8 cellular contexts compared by ENCODE assay signal in genomic region chrX:44244008-44244407, GRCh38.
A peak's percentile ranks its signal among the peaks of the same experiment; 100 is the strongest.
DNase-seq lines count a peak whose midpoint lies in the region; ATAC-seq and TF ChIP-seq lines count a peak whose summit lies in the region.

No MANE protein-coding gene starts in this region.

- H3K4me3 Mint-ChIP-seq in CD8-positive, alpha-beta T cell = no peak overlapping the region

- no peak overlapping the region for H3K27ac ChIP-seq in CD8-positive, alpha-beta T cell (ENCODE audit: low read depth, low read length)
- H3K27ac ChIP-seq in WERI-Rb-1 = no peak overlapping the region

- H3K4me3 ChIP-seq in CD8-positive, alpha-beta T cell (ENCODE audit: low read depth, low read length) = no peak overlapping the region
- no peak overlapping the region for H3K4me3 ChIP-seq in WERI-Rb-1 (ENCODE audit: low read depth, low read length)

- H3K4me1 Mint-ChIP-seq in CD8-positive, alpha-beta T cell (ENCODE audit: low read depth) = peaks cover 28% of the 10 kb centered on the region

- CTCF ChIA-PET in CD8-positive, alpha-beta T cell (lab: Charles Lee) = interaction anchor here (0.7 to 3.4 kb wide), 24 partner anchors 10 to 826 kb away, joined by 3 to 39 read pairs (median 4); no protein-coding TSS in a partner anchor

- no peaks in the 10 kb centered on the region for H3K36me3 ChIP-seq in CD8-positive, alpha-beta T cell (ENCODE audit: insufficient read depth, low read length)
- H3K36me3 ChIP-seq in WERI-Rb-1 = no peaks in the 10 kb centered on the region

- no peaks in the 10 kb centered on the region for H3K36me3 Mint-ChIP-seq in CD8-positive, alpha-beta T cell

- peaks cover 15% of the 10 kb centered on the region for H3K4me1 ChIP-seq in CD8-positive, alpha-beta T cell (ENCODE audit: insufficient read depth, low read length)

- peak; percentile 62 for TF ChIP-seq CTCF in CD8-positive, alpha-beta T cell (IDR thresholded peaks at IDR 0.05)
- 0 out of 2 replicates have a peak, but pooled peaks have one; percentile 15 for TF ChIP-seq CTCF in WERI-Rb-1 (IDR thresholded peaks at IDR 0.05; ENCODE audit: low read depth, low read length)

- POLR2A ChIA-PET in CD8-positive, alpha-beta T cell (lab: Charles Lee) = interaction anchor here (1.5 to 1.9 kb wide), 2 partner anchors 9 to 286 kb away, joined by 6 to 7 read pairs; no protein-coding TSS in a partner anchor

- H3K9me3 Mint-ChIP-seq in CD8-positive, alpha-beta T cell = no peaks in the 10 kb centered on the region

- intact Hi-C loops in CD8-positive, alpha-beta T cell (cut with DNase I, micrococcal nuclease) = loop anchor here (1.0 to 10.0 kb wide), 4 partner anchors 61 to 407 kb away; partner anchors contain the start of gene EFHC2 (in 1 of the 2)

- no peaks in the 10 kb centered on the region for H3K27me3 Mint-ChIP-seq in CD8-positive, alpha-beta T cell (ENCODE audit: low read depth)

- no peak for DNase-seq in CD8-positive, alpha-beta T cell
- DNase-seq in HS-5 (ENCODE audit: low read depth) (peak; percentile 2), WERI-Rb-1 (no peak), kidney glomerular epithelial cell (lab: John Stamatoyannopoulos, UW) (peak; percentile 1), COLO668 (lab: John Stamatoyannopoulos, UW; ENCODE audit: unreplicated experiment) (no peak), DMS153 treated with DMSO at 0.1 percent for 48 hours (lab: John Stamatoyannopoulos, UW; ENCODE audit: unreplicated experiment) (no peak), T1000 (lab: John Stamatoyannopoulos, UW) (no peak)

- no peaks in the 10 kb centered on the region for H3K27me3 ChIP-seq in CD8-positive, alpha-beta T cell (ENCODE audit: insufficient read depth, low read length)
- peaks cover 12% of the 10 kb centered on the region for H3K27me3 ChIP-seq in WERI-Rb-1 (ENCODE audit: insufficient read depth, low read depth, severe bottlenecking)

- ATAC-seq in CD8-positive, alpha-beta T cell = no peak
- no peak for ATAC-seq in HG03571 (IDR thresholded peaks at IDR 0.05; ENCODE audit: unreplicated experiment)

- H3K27ac Mint-ChIP-seq in CD8-positive, alpha-beta T cell = no peak overlapping the region

- no peaks in the 10 kb centered on the region for H3K9me3 ChIP-seq in CD8-positive, alpha-beta T cell (ENCODE audit: low read length)
- no peaks in the 10 kb centered on the region for H3K9me3 ChIP-seq in WERI-Rb-1 (ENCODE audit: severe bottlenecking)

Comparison
In these comparisons a context has a peak if more than half of its experiments do, and no peak if none do; other contexts are left out.
1. DNase-seq: peak in HS-5 (single experiment) and kidney glomerular epithelial cell (single experiment); none in CD8-positive, alpha-beta T cell (0 of 7), WERI-Rb-1 (single experiment), COLO668 (single experiment), DMS153 treated with DMSO at 0.1 percent for 48 hours (single experiment) and T1000 (single experiment).